ENCODE assay signal across 1 cellular context in genomic region chr6:38975621-38976049, GRCh38.
TF ChIP-seq lines count a peak whose summit lies in the region.

No MANE protein-coding gene starts in this region.

TF ChIP-seq in HEK293, 187 proteins besides CTCF, POLR2A, EP300 and RAD21 (continued from another document and continues in another):
- TF ChIP-seq, protein P1, sequence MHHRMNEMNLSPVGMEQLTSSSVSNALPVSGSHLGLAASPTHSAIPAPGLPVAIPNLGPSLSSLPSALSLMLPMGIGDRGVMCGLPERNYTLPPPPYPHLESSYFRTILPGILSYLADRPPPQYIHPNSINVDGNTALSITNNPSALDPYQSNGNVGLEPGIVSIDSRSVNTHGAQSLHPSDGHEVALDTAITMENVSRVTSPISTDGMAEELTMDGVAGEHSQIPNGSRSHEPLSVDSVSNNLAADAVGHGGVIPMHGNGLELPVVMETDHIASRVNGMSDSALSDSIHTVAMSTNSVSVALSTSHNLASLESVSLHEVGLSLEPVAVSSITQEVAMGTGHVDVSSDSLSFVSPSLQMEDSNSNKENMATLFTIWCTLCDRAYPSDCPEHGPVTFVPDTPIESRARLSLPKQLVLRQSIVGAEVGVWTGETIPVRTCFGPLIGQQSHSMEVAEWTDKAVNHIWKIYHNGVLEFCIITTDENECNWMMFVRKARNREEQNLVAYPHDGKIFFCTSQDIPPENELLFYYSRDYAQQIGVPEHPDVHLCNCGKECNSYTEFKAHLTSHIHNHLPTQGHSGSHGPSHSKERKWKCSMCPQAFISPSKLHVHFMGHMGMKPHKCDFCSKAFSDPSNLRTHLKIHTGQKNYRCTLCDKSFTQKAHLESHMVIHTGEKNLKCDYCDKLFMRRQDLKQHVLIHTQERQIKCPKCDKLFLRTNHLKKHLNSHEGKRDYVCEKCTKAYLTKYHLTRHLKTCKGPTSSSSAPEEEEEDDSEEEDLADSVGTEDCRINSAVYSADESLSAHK (tag by site-specific recombination; IDR thresholded peaks at IDR 0.05), result peak; percentile 60; the same call in 1 of the 2 replicates
- TF ChIP-seq ZNF623 (tag by site-specific recombination; IDR thresholded peaks at IDR 0.05), result no peak
- TF ChIP-seq ZNF596 (tag by site-specific recombination; IDR thresholded peaks at IDR 0.05), result peak; percentile 30; the same call in 1 of the 2 replicates
- TF ChIP-seq ZNF140 (tag by site-specific recombination; IDR thresholded peaks at IDR 0.05), result no peak
- no peak for TF ChIP-seq ZBTB6 (tag by site-specific recombination; IDR thresholded peaks at IDR 0.05)
- TF ChIP-seq ZNF112 (tag by site-specific recombination; IDR thresholded peaks at IDR 0.05), result no peak
- TF ChIP-seq, protein P2, sequence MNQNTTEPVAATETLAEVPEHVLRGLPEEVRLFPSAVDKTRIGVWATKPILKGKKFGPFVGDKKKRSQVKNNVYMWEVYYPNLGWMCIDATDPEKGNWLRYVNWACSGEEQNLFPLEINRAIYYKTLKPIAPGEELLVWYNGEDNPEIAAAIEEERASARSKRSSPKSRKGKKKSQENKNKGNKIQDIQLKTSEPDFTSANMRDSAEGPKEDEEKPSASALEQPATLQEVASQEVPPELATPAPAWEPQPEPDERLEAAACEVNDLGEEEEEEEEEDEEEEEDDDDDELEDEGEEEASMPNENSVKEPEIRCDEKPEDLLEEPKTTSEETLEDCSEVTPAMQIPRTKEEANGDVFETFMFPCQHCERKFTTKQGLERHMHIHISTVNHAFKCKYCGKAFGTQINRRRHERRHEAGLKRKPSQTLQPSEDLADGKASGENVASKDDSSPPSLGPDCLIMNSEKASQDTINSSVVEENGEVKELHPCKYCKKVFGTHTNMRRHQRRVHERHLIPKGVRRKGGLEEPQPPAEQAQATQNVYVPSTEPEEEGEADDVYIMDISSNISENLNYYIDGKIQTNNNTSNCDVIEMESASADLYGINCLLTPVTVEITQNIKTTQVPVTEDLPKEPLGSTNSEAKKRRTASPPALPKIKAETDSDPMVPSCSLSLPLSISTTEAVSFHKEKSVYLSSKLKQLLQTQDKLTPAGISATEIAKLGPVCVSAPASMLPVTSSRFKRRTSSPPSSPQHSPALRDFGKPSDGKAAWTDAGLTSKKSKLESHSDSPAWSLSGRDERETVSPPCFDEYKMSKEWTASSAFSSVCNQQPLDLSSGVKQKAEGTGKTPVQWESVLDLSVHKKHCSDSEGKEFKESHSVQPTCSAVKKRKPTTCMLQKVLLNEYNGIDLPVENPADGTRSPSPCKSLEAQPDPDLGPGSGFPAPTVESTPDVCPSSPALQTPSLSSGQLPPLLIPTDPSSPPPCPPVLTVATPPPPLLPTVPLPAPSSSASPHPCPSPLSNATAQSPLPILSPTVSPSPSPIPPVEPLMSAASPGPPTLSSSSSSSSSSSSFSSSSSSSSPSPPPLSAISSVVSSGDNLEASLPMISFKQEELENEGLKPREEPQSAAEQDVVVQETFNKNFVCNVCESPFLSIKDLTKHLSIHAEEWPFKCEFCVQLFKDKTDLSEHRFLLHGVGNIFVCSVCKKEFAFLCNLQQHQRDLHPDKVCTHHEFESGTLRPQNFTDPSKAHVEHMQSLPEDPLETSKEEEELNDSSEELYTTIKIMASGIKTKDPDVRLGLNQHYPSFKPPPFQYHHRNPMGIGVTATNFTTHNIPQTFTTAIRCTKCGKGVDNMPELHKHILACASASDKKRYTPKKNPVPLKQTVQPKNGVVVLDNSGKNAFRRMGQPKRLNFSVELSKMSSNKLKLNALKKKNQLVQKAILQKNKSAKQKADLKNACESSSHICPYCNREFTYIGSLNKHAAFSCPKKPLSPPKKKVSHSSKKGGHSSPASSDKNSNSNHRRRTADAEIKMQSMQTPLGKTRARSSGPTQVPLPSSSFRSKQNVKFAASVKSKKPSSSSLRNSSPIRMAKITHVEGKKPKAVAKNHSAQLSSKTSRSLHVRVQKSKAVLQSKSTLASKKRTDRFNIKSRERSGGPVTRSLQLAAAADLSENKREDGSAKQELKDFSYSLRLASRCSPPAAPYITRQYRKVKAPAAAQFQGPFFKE (tag by site-specific recombination; IDR thresholded peaks at IDR 0.05; ENCODE audit: borderline replicate concordance), result no peak
- TF ChIP-seq ZSCAN23 (tag by site-specific recombination; IDR thresholded peaks at IDR 0.05), result no peak
- TF ChIP-seq ZNF155 (tag by site-specific recombination; IDR thresholded peaks at IDR 0.05), result no peak
- TF ChIP-seq ZXDB (tag by site-specific recombination; IDR thresholded peaks at IDR 0.05), result peak; percentile 94
- peak; percentile 81 for TF ChIP-seq ZEB2 (tag by site-specific recombination; IDR thresholded peaks at IDR 0.05)
- no peak for TF ChIP-seq ZNF132 (tag by site-specific recombination; IDR thresholded peaks at IDR 0.05; ENCODE audit: borderline replicate concordance)
- TF ChIP-seq ZNF785 (tag by site-specific recombination; IDR thresholded peaks at IDR 0.05), result no peak
- no peak for TF ChIP-seq ZNF37A (tag by site-specific recombination; IDR thresholded peaks at IDR 0.05)
- TF ChIP-seq BCL6B (tag by site-specific recombination; IDR thresholded peaks at IDR 0.05), result no peak
- no peak for TF ChIP-seq REST (tag by site-specific recombination; IDR thresholded peaks at IDR 0.05)
- no peak for TF ChIP-seq ZSCAN16 (tag by site-specific recombination; IDR thresholded peaks at IDR 0.05)
- no peak for TF ChIP-seq SP3 (tag by site-specific recombination; IDR thresholded peaks at IDR 0.05)
- no peak for TF ChIP-seq KLF7 (tag by site-specific recombination; IDR thresholded peaks at IDR 0.05; ENCODE audit: borderline replicate concordance)
- no peak for TF ChIP-seq ZNF391 (tag by site-specific recombination; IDR thresholded peaks at IDR 0.05; ENCODE audit: borderline replicate concordance, low read depth)
- TF ChIP-seq, protein P3, sequence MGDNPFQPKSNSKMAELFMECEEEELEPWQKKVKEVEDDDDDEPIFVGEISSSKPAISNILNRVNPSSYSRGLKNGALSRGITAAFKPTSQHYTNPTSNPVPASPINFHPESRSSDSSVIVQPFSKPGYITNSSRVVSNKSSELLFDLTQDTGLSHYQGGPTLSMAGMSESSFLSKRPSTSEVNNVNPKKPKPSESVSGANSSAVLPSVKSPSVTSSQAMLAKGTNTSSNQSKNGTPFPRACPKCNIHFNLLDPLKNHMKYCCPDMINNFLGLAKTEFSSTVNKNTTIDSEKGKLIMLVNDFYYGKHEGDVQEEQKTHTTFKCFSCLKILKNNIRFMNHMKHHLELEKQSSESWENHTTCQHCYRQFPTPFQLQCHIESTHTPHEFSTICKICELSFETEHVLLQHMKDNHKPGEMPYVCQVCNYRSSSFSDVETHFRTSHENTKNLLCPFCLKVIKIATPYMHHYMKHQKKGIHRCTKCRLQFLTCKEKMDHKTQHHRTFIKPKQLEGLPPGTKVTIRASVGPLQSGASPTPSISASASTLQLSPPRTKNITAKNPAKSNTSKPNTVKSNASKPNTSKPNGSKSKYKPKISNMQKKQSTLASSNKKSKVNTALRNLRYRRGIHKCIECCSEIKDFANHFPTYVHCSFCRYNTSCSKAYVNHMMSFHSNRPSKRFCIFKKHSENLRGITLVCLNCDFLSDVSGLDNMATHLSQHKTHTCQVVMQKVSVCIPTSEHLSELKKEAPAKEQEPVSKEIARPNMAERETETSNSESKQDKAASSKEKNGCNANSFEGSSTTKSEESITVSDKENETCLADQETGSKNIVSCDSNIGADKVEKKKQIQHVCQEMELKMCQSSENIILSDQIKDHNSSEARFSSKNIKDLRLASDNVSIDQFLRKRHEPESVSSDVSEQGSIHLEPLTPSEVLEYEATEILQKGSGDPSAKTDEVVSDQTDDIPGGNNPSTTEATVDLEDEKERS (tag by site-specific recombination; IDR thresholded peaks at IDR 0.05), result no peak
- TF ChIP-seq, protein P4, sequence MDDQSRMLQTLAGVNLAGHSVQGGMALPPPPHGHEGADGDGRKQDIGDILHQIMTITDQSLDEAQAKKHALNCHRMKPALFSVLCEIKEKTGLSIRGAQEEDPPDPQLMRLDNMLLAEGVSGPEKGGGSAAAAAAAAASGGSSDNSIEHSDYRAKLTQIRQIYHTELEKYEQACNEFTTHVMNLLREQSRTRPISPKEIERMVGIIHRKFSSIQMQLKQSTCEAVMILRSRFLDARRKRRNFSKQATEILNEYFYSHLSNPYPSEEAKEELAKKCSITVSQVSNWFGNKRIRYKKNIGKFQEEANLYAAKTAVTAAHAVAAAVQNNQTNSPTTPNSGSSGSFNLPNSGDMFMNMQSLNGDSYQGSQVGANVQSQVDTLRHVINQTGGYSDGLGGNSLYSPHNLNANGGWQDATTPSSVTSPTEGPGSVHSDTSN (CRISPR knock-in tag; IDR thresholded peaks at IDR 0.05), result no peak
- no peak for TF ChIP-seq ZBTB1 (tag by site-specific recombination; IDR thresholded peaks at IDR 0.05)
- TF ChIP-seq ZNF521 (tag by site-specific recombination; IDR thresholded peaks at IDR 0.05), result no peak
- peak; percentile 63 for TF ChIP-seq ZNF629 (tag by site-specific recombination; IDR thresholded peaks at IDR 0.05)
- no peak for TF ChIP-seq ZNF16 (tag by site-specific recombination; IDR thresholded peaks at IDR 0.05; ENCODE audit: low read depth)
- TF ChIP-seq, protein P5, sequence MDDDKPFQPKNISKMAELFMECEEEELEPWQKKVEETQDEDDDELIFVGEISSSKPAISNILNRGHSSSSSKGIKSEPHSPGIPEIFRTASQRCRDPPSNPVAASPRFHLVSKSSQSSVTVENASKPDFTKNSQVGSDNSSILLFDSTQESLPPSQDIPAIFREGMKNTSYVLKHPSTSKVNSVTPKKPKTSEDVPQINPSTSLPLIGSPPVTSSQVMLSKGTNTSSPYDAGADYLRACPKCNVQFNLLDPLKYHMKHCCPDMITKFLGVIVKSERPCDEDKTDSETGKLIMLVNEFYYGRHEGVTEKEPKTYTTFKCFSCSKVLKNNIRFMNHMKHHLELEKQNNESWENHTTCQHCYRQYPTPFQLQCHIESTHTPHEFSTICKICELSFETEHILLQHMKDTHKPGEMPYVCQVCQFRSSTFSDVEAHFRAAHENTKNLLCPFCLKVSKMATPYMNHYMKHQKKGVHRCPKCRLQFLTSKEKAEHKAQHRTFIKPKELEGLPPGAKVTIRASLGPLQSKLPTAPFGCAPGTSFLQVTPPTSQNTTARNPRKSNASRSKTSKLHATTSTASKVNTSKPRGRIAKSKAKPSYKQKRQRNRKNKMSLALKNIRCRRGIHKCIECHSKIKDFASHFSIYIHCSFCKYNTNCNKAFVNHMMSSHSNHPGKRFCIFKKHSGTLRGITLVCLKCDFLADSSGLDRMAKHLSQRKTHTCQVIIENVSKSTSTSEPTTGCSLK (tag by site-specific recombination; IDR thresholded peaks at IDR 0.05), result no peak
- TF ChIP-seq ZNF266 (tag by site-specific recombination; IDR thresholded peaks at IDR 0.05; ENCODE audit: low read depth), result no peak
- no peak for TF ChIP-seq ZNF558 (tag by site-specific recombination; IDR thresholded peaks at IDR 0.05)
- no peak for TF ChIP-seq ZNF621 (tag by site-specific recombination; IDR thresholded peaks at IDR 0.05)
